ENCODE assay signal across 16 cellular contexts in genomic region chr16:86314402-86315025, GRCh38.
DNase-seq lines count a peak whose midpoint lies in the region; ATAC-seq, FAIRE-seq and TF ChIP-seq lines count a peak whose summit lies in the region.
"Had no signal": no experiment of that assay in that cellular context is flagged by ENCODE, and none has a peak within 500 bp of the region (broad histone marks: within the 10 kb centered on the region; RNA-seq: fewer than 3 reads in every experiment).

No MANE protein-coding gene starts in this region.

- TF ChIP-seq EP300 in stomach (IDR thresholded peaks at IDR 0.05), result no peak

- intact Hi-C loops in stomach (cut with DNase I; ENCODE audit: low total_unique reads), result no loop called here

- H4K5ac ChIP-seq in mesendoderm (ENCODE audit: low read length), result no peak overlapping the region

- H3K4me3 ChIP-seq in mesendoderm (ENCODE audit: low read length) (no peak overlapping the region), stomach (no peak overlapping the region), neural progenitor cell (no peak overlapping the region)
- H3K4me3 ChIP-seq: GM23338 had no signal

- H3K36me3 Mint-ChIP-seq in HFFc6 (ENCODE audit: low read depth) (no peaks in the 10 kb centered on the region), neural progenitor cell (no peaks in the 10 kb centered on the region)

- no peak overlapping the region for H3K27ac ChIP-seq in mesendoderm (ENCODE audit: low read depth, low read length)
- peak overlapping the region in 3 of 5 donors; percentile 14 to 56 (median 24) for H3K27ac ChIP-seq in stomach
- H3K27ac ChIP-seq in neural progenitor cell, result no peak overlapping the region

- TF ChIP-seq POLR2A in stomach (IDR thresholded peaks at IDR 0.05), result no peak

- H3K79me1 ChIP-seq in mesendoderm (ENCODE audit: low read length), result no peaks in the 10 kb centered on the region

- H2AFZ ChIP-seq in neural progenitor cell (replicated peaks), result no peak overlapping the region
- H2AFZ ChIP-seq: GM23338 had no signal

- no peaks in the 10 kb centered on the region for H4K20me1 ChIP-seq in neural progenitor cell (ENCODE audit: low read depth)

- H3K4ac ChIP-seq in mesendoderm (ENCODE audit: low read depth, low read length), result no peak overlapping the region

- H3K27me3 ChIP-seq in mesendoderm (ENCODE audit: insufficient read depth, low read length, poor library complexity) (no peaks in the 10 kb centered on the region), stomach (no peaks in the 10 kb centered on the region), neural progenitor cell (peaks cover 13% of the 10 kb centered on the region)

- no peak overlapping the region for H2BK120ac ChIP-seq in mesendoderm (ENCODE audit: low read depth, low read length)

- peak; percentile 71 for FAIRE-seq in TTC549 (lab: Jason Lieb, UNC)

- H3K56ac ChIP-seq in mesendoderm (ENCODE audit: low read length), result no peak overlapping the region

- peaks cover 11% of the 10 kb centered on the region for H3F3A ChIP-seq in neural progenitor cell (ENCODE audit: low read depth)

- ATAC-seq in GM21367 (IDR thresholded peaks at IDR 0.05; ENCODE audit: unreplicated experiment), result no peak
- ATAC-seq: GM23338 had no signal

- peak overlapping the region; percentile 22 for H2AK5ac ChIP-seq in mesendoderm (ENCODE audit: low read length)

- H3K4me1 ChIP-seq in mesendoderm (ENCODE audit: control insufficient read depth, low read depth, low read length) (no peaks in the 10 kb centered on the region), stomach (no peaks in the 10 kb centered on the region), neural progenitor cell (peaks cover 5% of the 10 kb centered on the region)

- no peaks in the 10 kb centered on the region for H3K9me3 Mint-ChIP-seq in HFFc6
- no peaks in the 10 kb centered on the region for H3K9me3 Mint-ChIP-seq in neural progenitor cell
- H3K9me3 Mint-ChIP-seq: CD4-positive, alpha-beta T cell; GM23338 had no signal

- no peak overlapping the region for H3K23ac ChIP-seq in mesendoderm (ENCODE audit: low read length)

- H2BK5ac ChIP-seq in mesendoderm (ENCODE audit: low read length), result no peak overlapping the region

- H3K18ac ChIP-seq in mesendoderm (ENCODE audit: low read length), result no peak overlapping the region

- no peaks in the 10 kb centered on the region for H3K36me3 ChIP-seq in mesendoderm (ENCODE audit: control insufficient read depth, insufficient read depth, low read length)
- no peaks in the 10 kb centered on the region for H3K36me3 ChIP-seq in stomach
- no peaks in the 10 kb centered on the region for H3K36me3 ChIP-seq in neural progenitor cell

- TF ChIP-seq CTCF in HFFc6 (IDR thresholded peaks at IDR 0.05), result no peak
- TF ChIP-seq CTCF in stomach (IDR thresholded peaks at IDR 0.05), result no peak
- TF ChIP-seq CTCF in neural progenitor cell (IDR thresholded peaks at IDR 0.05), result no peak

- H3K4me3 Mint-ChIP-seq in HFFc6, result peak overlapping the region; percentile 35; the same call in 1 of the 2 replicates
- H3K4me3 Mint-ChIP-seq in neural progenitor cell, result no peak overlapping the region
- H3K4me3 Mint-ChIP-seq: B cell; CD4-positive, alpha-beta T cell; GM23338; H9 had no signal

- H3K4me2 ChIP-seq in mesendoderm (ENCODE audit: low read length) (no peak overlapping the region), neural progenitor cell (no peak overlapping the region)
- H3K4me2 ChIP-seq: GM23338 had no signal

- H4K8ac ChIP-seq in mesendoderm (ENCODE audit: low read depth, low read length), result no peak overlapping the region

- no peaks in the 10 kb centered on the region for H3K79me2 ChIP-seq in mesendoderm (ENCODE audit: control insufficient read depth, insufficient read depth, low read length)
- H3K79me2 ChIP-seq in neural progenitor cell (ENCODE audit: low read depth), result no peaks in the 10 kb centered on the region

- no CpG with 5 or more reads among the region's 15 CpGs for WGBS in mesendoderm (ENCODE audit: extremely low coverage, insufficient coverage, low lambda C conversion rate)
- WGBS in stomach, 5 donors, result 43 to 61% (median 57%) methylated on average over 15 of the region's 15 CpGs

- peaks cover 24% of the 10 kb centered on the region for H3K27me3 Mint-ChIP-seq in HFFc6 (ENCODE audit: insufficient read depth)
- H3K27me3 Mint-ChIP-seq in neural progenitor cell (ENCODE audit: insufficient read depth, low read depth), result peaks cover 11% of the 10 kb centered on the region

- no peak overlapping the region for H2BK15ac ChIP-seq in mesendoderm (replicated peaks; ENCODE audit: low read depth)

- no peaks in the 10 kb centered on the region for H3K9me3 ChIP-seq in stomach
- H3K9me3 ChIP-seq in neural progenitor cell (ENCODE audit: low read depth), result no peaks in the 10 kb centered on the region

- H3K4me1 Mint-ChIP-seq in HFFc6 (ENCODE audit: low read depth), result peaks cover 2% of the 10 kb centered on the region
- H3K4me1 Mint-ChIP-seq in neural progenitor cell, result no peaks in the 10 kb centered on the region
- H3K4me1 Mint-ChIP-seq: B cell had no signal

- H3K27ac Mint-ChIP-seq in HFFc6, result no peak overlapping the region
- no peak overlapping the region for H3K27ac Mint-ChIP-seq in neural progenitor cell
- H3K27ac Mint-ChIP-seq: B cell; CD4-positive, alpha-beta T cell; GM23338 had no signal

- H3K9ac ChIP-seq in mesendoderm (ENCODE audit: low read length) (no peak overlapping the region), neural progenitor cell (no peak overlapping the region)

- DNase-seq in HFFc6, result no peak
- no peak for DNase-seq in mesendoderm
- no peak for DNase-seq in stomach
- no peak for DNase-seq in MV-4-11 (lab: John Stamatoyannopoulos, UW)
- DNase-seq in neural progenitor cell (ENCODE audit: low spot score), result no peak
- no peak for DNase-seq in stimulated activated CD4-positive, alpha-beta T cell treated with anti-CD3 and anti-CD28 coated beads, Interleukin-4, amount 100 ng/mL, for 24 hours
- DNase-seq: ACHN; C1 segment of cervical spinal cord; Calu3; CD4-positive, alpha-beta T cell; DMS 273 treated with DMSO at 0.1 percent for 48 hours; H9 had no signal

Comparison
In these comparisons a context has a peak if more than half of its experiments do, and no peak if none do; other contexts are left out.
1. H3K27ac ChIP-seq: peak in stomach (3 of 5); none in mesendoderm (single experiment) and neural progenitor cell (single experiment).